1 cellular context compared by ENCODE assay signal in the genomic region with DNA sequence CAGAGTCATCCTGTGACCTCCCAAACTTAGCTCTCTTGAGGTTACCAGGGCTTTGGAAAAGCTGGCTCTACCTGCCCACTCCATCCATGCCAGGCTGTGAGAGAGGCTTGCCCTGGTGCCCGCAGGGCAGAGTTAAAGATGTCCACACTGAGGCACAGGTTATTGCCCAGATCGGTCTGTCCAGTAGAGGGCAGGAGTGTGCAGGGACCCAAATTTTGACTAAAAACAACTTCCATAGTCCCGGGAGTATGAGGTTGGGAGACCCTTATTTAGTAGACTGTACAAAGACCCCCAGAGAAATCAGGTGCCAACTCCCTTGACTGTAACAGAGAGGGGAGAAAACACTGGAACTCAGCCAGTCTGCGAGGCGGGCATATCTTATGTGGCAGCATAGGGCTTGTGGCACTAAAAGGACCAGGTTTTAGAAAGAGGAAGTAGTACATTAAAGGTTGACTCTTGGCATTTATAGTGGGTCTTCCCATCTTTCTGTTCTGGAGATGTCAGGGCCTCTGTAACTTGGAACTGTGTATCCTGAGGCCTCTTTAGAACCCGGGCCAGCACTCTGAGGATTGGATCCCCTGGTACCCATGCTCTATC.
TF ChIP-seq lines count a peak whose summit lies in the region.

No MANE protein-coding gene starts in this region.

TF ChIP-seq in HepG2, 621 proteins besides CTCF, POLR2A, EP300 and RAD21 (continued from another document):
- TF ChIP-seq, protein P1, sequence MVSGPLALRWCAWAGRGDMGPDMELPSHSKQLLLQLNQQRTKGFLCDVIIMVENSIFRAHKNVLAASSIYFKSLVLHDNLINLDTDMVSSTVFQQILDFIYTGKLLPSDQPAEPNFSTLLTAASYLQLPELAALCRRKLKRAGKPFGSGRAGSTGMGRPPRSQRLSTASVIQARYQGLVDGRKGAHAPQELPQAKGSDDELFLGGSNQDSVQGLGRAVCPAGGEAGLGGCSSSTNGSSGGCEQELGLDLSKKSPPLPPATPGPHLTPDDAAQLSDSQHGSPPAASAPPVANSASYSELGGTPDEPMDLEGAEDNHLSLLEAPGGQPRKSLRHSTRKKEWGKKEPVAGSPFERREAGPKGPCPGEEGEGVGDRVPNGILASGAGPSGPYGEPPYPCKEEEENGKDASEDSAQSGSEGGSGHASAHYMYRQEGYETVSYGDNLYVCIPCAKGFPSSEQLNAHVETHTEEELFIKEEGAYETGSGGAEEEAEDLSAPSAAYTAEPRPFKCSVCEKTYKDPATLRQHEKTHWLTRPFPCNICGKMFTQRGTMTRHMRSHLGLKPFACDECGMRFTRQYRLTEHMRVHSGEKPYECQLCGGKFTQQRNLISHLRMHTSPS (CRISPR knock-in tag; IDR thresholded peaks at IDR 0.05; ENCODE audit: low read depth), result peak; percentile 51; the same call in 1 of the 2 replicates
- TF ChIP-seq FOXA1 (IDR thresholded peaks at IDR 0.05), result no peak
- 0 out of 2 replicates have a peak, but pooled peaks have one; percentile 7 for TF ChIP-seq FOXA1 (CRISPR knock-in tag; IDR thresholded peaks at IDR 0.05)
- TF ChIP-seq HES4 (CRISPR knock-in tag; IDR thresholded peaks at IDR 0.05; ENCODE audit: borderline replicate concordance), result no peak
- TF ChIP-seq HNRNPUL1 (IDR thresholded peaks at IDR 0.05; ENCODE audit: low read depth, low read length), result no peak
- TF ChIP-seq, protein P2, sequence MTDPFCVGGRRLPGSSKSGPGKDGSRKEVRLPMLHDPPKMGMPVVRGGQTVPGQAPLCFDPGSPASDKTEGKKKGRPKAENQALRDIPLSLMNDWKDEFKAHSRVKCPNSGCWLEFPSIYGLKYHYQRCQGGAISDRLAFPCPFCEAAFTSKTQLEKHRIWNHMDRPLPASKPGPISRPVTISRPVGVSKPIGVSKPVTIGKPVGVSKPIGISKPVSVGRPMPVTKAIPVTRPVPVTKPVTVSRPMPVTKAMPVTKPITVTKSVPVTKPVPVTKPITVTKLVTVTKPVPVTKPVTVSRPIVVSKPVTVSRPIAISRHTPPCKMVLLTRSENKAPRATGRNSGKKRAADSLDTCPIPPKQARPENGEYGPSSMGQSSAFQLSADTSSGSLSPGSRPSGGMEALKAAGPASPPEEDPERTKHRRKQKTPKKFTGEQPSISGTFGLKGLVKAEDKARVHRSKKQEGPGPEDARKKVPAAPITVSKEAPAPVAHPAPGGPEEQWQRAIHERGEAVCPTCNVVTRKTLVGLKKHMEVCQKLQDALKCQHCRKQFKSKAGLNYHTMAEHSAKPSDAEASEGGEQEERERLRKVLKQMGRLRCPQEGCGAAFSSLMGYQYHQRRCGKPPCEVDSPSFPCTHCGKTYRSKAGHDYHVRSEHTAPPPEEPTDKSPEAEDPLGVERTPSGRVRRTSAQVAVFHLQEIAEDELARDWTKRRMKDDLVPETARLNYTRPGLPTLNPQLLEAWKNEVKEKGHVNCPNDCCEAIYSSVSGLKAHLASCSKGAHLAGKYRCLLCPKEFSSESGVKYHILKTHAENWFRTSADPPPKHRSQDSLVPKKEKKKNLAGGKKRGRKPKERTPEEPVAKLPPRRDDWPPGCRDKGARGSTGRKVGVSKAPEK (CRISPR knock-in tag; IDR thresholded peaks at IDR 0.05; ENCODE audit: borderline replicate concordance), result no peak
- no peak for TF ChIP-seq ZSCAN29 (CRISPR knock-in tag; conservative IDR thresholded peaks at IDR 0.05)
- peak; percentile 75 for TF ChIP-seq SMC3 (IDR thresholded peaks at IDR 0.05; ENCODE audit: low read length)
- TF ChIP-seq ZSCAN22 (CRISPR knock-in tag; IDR thresholded peaks at IDR 0.05), result no peak
- TF ChIP-seq ATF7-NPFF (CRISPR knock-in tag; IDR thresholded peaks at IDR 0.05; ENCODE audit: low read depth), result no peak
- peak; percentile 75 for TF ChIP-seq STAG1 (CRISPR knock-in tag; IDR thresholded peaks at IDR 0.05)
- no peak for TF ChIP-seq SRY (CRISPR knock-in tag; IDR thresholded peaks at IDR 0.05)
- TF ChIP-seq NR3C1 (CRISPR knock-in tag; IDR thresholded peaks at IDR 0.05), result no peak
- TF ChIP-seq, protein P3, sequence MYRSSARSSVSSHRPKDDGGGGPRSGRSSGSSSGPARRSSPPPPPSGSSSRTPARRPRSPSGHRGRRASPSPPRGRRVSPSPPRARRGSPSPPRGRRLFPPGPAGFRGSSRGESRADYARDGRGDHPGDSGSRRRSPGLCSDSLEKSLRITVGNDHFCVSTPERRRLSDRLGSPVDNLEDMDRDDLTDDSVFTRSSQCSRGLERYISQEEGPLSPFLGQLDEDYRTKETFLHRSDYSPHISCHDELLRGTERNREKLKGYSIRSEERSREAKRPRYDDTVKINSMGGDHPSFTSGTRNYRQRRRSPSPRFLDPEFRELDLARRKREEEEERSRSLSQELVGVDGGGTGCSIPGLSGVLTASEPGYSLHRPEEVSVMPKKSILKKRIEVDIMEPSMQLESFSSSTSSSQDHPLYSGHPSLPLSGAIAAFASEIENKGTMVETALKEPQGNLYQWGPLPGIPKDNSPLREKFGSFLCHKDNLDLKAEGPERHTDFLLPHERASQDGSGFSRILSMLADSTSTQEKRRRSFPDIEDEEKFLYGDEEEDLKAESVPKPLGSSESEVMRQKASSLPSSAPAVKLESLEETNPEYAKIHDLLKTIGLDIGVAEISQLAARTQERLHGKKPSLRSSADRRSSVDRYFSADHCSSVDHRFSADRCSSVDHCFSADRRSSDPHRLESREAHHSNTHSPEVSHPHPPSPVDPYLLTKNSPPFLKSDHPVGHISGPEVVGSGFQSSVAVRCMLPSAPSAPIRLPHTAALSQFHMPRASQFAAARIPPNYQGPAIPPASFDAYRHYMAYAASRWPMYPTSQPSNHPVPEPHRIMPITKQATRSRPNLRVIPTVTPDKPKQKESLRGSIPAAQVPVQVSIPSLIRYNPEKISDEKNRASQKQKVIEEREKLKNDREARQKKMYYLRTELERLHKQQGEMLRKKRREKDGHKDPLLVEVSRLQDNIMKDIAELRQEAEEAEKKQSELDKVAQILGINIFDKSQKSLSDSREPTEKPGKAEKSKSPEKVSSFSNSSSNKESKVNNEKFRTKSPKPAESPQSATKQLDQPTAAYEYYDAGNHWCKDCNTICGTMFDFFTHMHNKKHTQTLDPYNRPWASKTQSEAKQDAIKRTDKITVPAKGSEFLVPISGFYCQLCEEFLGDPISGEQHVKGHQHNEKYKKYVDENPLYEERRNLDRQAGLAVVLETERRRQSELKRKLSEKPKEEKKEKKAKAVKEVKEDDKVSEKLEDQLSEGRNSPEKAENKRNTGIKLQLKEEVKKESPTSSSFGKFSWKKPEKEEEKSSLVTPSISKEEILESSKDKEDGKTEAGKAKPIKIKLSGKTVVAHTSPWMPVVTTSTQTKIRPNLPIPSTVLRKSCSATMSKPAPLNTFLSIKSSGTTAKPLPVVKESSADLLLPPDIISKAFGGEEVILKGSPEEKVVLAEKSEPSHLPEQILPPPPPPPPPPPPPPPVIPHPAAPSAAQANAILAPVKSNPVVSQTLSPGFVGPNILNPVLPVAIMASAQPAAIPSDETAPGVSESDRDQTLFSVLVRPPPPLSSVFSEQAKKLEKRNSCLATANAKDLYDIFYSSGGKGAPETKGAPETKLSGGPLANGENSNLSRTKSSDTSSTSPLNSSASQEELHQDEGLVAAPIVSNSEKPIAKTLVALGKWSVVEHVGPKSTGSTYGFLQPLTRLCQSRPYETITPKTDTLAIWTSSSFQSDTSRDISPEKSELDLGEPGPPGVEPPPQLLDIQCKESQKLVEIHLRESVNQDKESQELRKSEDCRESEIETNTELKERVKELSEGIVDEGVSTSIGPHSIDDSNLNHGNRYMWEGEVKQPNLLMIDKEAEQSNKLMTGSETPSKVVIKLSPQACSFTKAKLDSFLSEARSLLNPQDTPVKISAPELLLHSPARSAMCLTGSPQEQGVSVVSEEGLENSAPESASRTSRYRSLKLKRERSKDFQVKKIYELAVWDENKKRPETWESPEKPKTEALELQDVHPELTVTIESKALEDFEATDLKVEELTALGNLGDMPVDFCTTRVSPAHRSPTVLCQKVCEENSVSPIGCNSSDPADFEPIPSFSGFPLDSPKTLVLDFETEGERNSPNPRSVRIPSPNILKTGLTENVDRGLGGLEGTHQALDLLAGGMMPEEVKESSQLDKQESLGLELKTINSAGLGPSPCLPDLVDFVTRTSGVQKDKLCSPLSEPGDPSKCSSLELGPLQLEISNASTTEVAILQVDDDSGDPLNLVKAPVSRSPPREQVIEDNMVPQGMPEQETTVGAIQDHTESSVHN (CRISPR knock-in tag; IDR thresholded peaks at IDR 0.05), result no peak
- TF ChIP-seq, protein P4, sequence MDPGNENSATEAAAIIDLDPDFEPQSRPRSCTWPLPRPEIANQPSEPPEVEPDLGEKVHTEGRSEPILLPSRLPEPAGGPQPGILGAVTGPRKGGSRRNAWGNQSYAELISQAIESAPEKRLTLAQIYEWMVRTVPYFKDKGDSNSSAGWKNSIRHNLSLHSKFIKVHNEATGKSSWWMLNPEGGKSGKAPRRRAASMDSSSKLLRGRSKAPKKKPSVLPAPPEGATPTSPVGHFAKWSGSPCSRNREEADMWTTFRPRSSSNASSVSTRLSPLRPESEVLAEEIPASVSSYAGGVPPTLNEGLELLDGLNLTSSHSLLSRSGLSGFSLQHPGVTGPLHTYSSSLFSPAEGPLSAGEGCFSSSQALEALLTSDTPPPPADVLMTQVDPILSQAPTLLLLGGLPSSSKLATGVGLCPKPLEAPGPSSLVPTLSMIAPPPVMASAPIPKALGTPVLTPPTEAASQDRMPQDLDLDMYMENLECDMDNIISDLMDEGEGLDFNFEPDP (CRISPR knock-in tag; conservative IDR thresholded peaks at IDR 0.05), result 0 out of 2 replicates have a peak, but pooled peaks have one; percentile 16
- TF ChIP-seq, protein P5, sequence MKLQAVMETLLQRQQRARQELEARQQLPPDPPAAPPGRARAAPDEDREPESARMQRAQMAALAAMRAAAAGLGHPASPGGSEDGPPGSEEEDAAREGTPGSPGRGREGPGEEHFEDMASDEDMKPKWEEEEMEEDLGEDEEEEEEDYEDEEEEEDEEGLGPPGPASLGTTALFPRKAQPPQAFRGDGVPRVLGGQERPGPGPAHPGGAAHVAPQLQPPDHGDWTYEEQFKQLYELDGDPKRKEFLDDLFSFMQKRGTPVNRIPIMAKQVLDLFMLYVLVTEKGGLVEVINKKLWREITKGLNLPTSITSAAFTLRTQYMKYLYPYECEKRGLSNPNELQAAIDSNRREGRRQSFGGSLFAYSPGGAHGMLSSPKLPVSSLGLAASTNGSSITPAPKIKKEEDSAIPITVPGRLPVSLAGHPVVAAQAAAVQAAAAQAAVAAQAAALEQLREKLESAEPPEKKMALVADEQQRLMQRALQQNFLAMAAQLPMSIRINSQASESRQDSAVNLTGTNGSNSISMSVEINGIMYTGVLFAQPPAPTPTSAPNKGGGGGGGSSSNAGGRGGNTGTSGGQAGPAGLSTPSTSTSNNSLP (IDR thresholded peaks at IDR 0.05; ENCODE audit: low read depth, low read length), result no peak
- TF ChIP-seq EZH2 (conservative IDR thresholded peaks at IDR 0.05; ENCODE audit: low read depth, low read length), result no peak
- no peak for TF ChIP-seq ZNF205 (CRISPR knock-in tag; IDR thresholded peaks at IDR 0.05)
- TF ChIP-seq HDAC1 (CRISPR knock-in tag; IDR thresholded peaks at IDR 0.05), result no peak
- TF ChIP-seq, protein P6, sequence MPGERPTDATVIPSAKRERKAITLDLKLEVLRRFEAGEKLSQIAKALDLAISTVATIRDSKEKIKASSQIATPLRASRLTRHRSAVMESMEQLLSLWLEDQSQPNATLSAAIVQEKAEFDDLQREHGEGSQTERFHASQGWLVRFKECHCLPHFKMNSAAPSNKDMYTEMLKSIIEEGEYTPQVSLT (CRISPR knock-in tag; IDR thresholded peaks at IDR 0.05; ENCODE audit: borderline replicate concordance, low read depth), result no peak
- no peak for TF ChIP-seq REPIN1 (CRISPR knock-in tag; IDR thresholded peaks at IDR 0.05; ENCODE audit: borderline replicate concordance, low read depth)
- TF ChIP-seq ZNF234 (CRISPR knock-in tag; conservative IDR thresholded peaks at IDR 0.05), result no peak
- TF ChIP-seq, protein P7, sequence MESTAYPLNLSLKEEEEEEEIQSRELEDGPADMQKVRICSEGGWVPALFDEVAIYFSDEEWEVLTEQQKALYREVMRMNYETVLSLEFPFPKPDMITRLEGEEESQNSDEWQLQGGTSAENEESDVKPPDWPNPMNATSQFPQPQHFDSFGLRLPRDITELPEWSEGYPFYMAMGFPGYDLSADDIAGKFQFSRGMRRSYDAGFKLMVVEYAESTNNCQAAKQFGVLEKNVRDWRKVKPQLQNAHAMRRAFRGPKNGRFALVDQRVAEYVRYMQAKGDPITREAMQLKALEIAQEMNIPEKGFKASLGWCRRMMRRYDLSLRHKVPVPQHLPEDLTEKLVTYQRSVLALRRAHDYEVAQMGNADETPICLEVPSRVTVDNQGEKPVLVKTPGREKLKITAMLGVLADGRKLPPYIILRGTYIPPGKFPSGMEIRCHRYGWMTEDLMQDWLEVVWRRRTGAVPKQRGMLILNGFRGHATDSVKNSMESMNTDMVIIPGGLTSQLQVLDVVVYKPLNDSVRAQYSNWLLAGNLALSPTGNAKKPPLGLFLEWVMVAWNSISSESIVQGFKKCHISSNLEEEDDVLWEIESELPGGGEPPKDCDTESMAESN (CRISPR knock-in tag; conservative IDR thresholded peaks at IDR 0.05), result no peak
- TF ChIP-seq, protein P8, sequence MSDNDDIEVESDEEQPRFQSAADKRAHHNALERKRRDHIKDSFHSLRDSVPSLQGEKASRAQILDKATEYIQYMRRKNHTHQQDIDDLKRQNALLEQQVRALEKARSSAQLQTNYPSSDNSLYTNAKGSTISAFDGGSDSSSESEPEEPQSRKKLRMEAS (IDR thresholded peaks at IDR 0.05), result no peak
- 0 out of 2 replicates have a peak, but pooled peaks have one; percentile 19 for TF ChIP-seq ERF (CRISPR knock-in tag; IDR thresholded peaks at IDR 0.05)
- TF ChIP-seq ZNF12 (CRISPR knock-in tag; IDR thresholded peaks at IDR 0.05), result no peak
- no peak for TF ChIP-seq ZNF326 (CRISPR knock-in tag; IDR thresholded peaks at IDR 0.05; ENCODE audit: borderline replicate concordance)
- TF ChIP-seq ZSCAN21 (CRISPR knock-in tag; IDR thresholded peaks at IDR 0.05; ENCODE audit: borderline replicate concordance), result no peak
- TF ChIP-seq NFKB2 (CRISPR knock-in tag; IDR thresholded peaks at IDR 0.05; ENCODE audit: borderline replicate concordance), result no peak
- TF ChIP-seq ZBTB42 (CRISPR knock-in tag; IDR thresholded peaks at IDR 0.05), result no peak
- no peak for TF ChIP-seq FOXK1 (CRISPR knock-in tag; IDR thresholded peaks at IDR 0.05; ENCODE audit: borderline replicate concordance, low read depth)
- no peak for TF ChIP-seq ZNF572 (CRISPR knock-in tag; IDR thresholded peaks at IDR 0.05)
- TF ChIP-seq PITX1 (CRISPR knock-in tag; IDR thresholded peaks at IDR 0.05), result no peak
- no peak for TF ChIP-seq ZNF3 (CRISPR knock-in tag; IDR thresholded peaks at IDR 0.05)
- TF ChIP-seq MAFG (CRISPR knock-in tag; IDR thresholded peaks at IDR 0.05), result no peak
- TF ChIP-seq PTBP1 (IDR thresholded peaks at IDR 0.05; ENCODE audit: low read depth, low read length, poor library complexity, severe bottlenecking), result no peak
- peak; percentile 89 for TF ChIP-seq HNRNPL (IDR thresholded peaks at IDR 0.05; ENCODE audit: low read depth, low read length)
- TF ChIP-seq ZNF350 (CRISPR knock-in tag; IDR thresholded peaks at IDR 0.05; ENCODE audit: borderline replicate concordance, low read depth), result no peak
- no peak for TF ChIP-seq IKZF4 (CRISPR knock-in tag; IDR thresholded peaks at IDR 0.05; ENCODE audit: borderline replicate concordance, low read depth, not compliant biosample characterization)
